1 cellular context compared by ENCODE assay signal in genomic region chr5:154603978-154604679, GRCh38.
TF ChIP-seq lines count a peak whose summit lies in the region.

No MANE protein-coding gene starts in this region.

TF ChIP-seq in HepG2, 621 proteins besides CTCF, POLR2A, EP300 and RAD21 (continued from another document):
- TF ChIP-seq ZNF513 (CRISPR knock-in tag; conservative IDR thresholded peaks at IDR 0.05) (no peak), ZNF747 (CRISPR knock-in tag; IDR thresholded peaks at IDR 0.05; ENCODE audit: borderline replicate concordance) (no peak), GMEB2 (CRISPR knock-in tag; IDR thresholded peaks at IDR 0.05; ENCODE audit: low read depth) (no peak), ZNF280B (CRISPR knock-in tag; IDR thresholded peaks at IDR 0.05; ENCODE audit: borderline replicate concordance) (no peak), KDM1A (CRISPR knock-in tag; IDR thresholded peaks at IDR 0.05) (peak; percentile 24; the same call in 1 of the 2 replicates), ZNF629 (CRISPR knock-in tag; conservative IDR thresholded peaks at IDR 0.05) (peak; percentile 87), ZMYM3 (CRISPR knock-in tag; IDR thresholded peaks at IDR 0.05) (0 out of 2 replicates have a peak, but pooled peaks have one; percentile 21), RFXAP (CRISPR knock-in tag; IDR thresholded peaks at IDR 0.05; ENCODE audit: borderline replicate concordance) (no peak), ZNF790 (CRISPR knock-in tag; IDR thresholded peaks at IDR 0.05; ENCODE audit: borderline replicate concordance) (no peak), ZNF557 (CRISPR knock-in tag; IDR thresholded peaks at IDR 0.05) (no peak), ZNF737 (CRISPR knock-in tag; IDR thresholded peaks at IDR 0.05; ENCODE audit: borderline replicate concordance) (no peak), HNRNPL (IDR thresholded peaks at IDR 0.05; ENCODE audit: low read depth, low read length) (no peak), NFATC3 (CRISPR knock-in tag; IDR thresholded peaks at IDR 0.05) (no peak)
